In the genomic region with DNA sequence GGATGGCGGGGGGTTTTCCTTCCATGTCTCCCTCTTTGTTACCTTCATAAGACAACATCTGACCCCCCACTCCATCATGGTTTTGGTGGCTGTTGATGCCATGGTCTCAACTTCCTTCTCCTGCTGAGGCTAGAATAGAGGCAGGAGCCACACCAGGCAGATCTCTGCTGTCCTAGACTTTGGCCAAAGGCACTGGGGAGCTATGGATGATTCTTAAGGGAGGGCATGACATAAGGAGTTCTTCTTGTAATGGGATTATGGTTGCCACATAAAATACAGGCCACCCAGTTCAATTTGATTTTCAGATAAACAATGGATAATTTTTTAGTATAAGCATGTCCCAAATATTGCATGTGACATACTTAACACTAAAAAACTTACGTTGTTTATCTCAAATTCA, we compare ENCODE assay signal across 20 cellular contexts.
"Had no signal": no experiment of that assay in that cellular context is flagged by ENCODE, and none has a peak within 500 bp of the region (broad histone marks: within the 10 kb centered on the region; RNA-seq: fewer than 3 reads in every experiment).

No MANE protein-coding gene starts in this region.

- H3K27ac Mint-ChIP-seq: activated B cell treated with CpG ODN at 0.5 μM for 24 hours; activated CD4-positive, alpha-beta memory T cell treated with anti-CD3 and anti-CD28 coated beads, Interleukin-2, amount 10 ng/mL, durations not matched to agents 7 days and 5 days; activated naive CD4-positive, alpha-beta T cell treated with anti-CD3 and anti-CD28 coated beads, Interleukin-2, amount 10 ng/mL, durations not matched to agents 7 days and 5 days; activated T-cell treated with anti-CD3 and anti-CD28 coated beads, Interleukin-2, amount 50 U/mL, for 24 hours; natural killer cell treated with Interleukin-12 subunit alpha and Interleukin-12 subunit beta and Interleukin-15 and Interleukin-18, amount 100 ng/mL, for 72 hours had no signal

- H3K36me3 Mint-ChIP-seq: natural killer cell treated with Interleukin-12 subunit alpha and Interleukin-12 subunit beta and Interleukin-15 and Interleukin-18, amount 100 ng/mL, for 72 hours had no signal

- H3K36me3 ChIP-seq: esophagus squamous epithelium, tibial nerve, uterus had no signal

- H3K27ac ChIP-seq: esophagus squamous epithelium, tibial nerve, uterus had no signal

- H3K27me3 ChIP-seq: tibial nerve, uterus had no signal

- H3K4me3 Mint-ChIP-seq: activated B cell treated with CpG ODN at 0.5 μM for 24 hours; activated CD4-positive, alpha-beta memory T cell treated with anti-CD3 and anti-CD28 coated beads, Interleukin-2, amount 10 ng/mL, durations not matched to agents 7 days and 5 days; activated naive CD4-positive, alpha-beta T cell treated with anti-CD3 and anti-CD28 coated beads, Interleukin-2, amount 10 ng/mL, durations not matched to agents 7 days and 5 days; activated T-cell treated with anti-CD3 and anti-CD28 coated beads, Interleukin-2, amount 50 U/mL, for 24 hours; dendritic cell treated with granulocyte-macrophage colony-stimulating factor and Interleukin-4, amounts not matched to agents 40 ng/mL and 50 ng/mL, for 4 days; natural killer cell treated with Interleukin-12 subunit alpha and Interleukin-12 subunit beta and Interleukin-15 and Interleukin-18, amount 100 ng/mL, for 72 hours had no signal

- DNase-seq: activated B cell treated with CpG ODN at 0.5 μM for 24 hours; activated CD4-positive, alpha-beta memory T cell treated with anti-CD3 and anti-CD28 coated beads, Interleukin-2, amount 10 ng/mL, durations not matched to agents 7 days and 5 days; activated CD4-positive, alpha-beta T cell treated with anti-CD3 and anti-CD28 coated beads for 48 hours; activated naive CD4-positive, alpha-beta T cell treated with anti-CD3 and anti-CD28 coated beads, Interleukin-2, amount 10 ng/mL, durations not matched to agents 7 days and 5 days; activated T-cell treated with anti-CD3 and anti-CD28 coated beads, Interleukin-2, amount 50 U/mL, for 24 hours; cerebellar nuclear complex; effector memory CD4-positive, alpha-beta T cell; esophagus squamous epithelium; nucleus accumbens; retina; stimulated activated CD4-positive, alpha-beta T cell treated with anti-CD3 and anti-CD28 coated beads, Interleukin-12 subunit alpha, Interleukin-12 subunit beta, amount 100 ng/mL, for 4 hours; stimulated activated CD4-positive, alpha-beta T cell treated with anti-CD3 and anti-CD28 coated beads, Interleukin-1b, Interleukin-23, amount 100 ng/mL, for 48 hours; stimulated activated naive CD8-positive, alpha-beta T cell treated with anti-CD3 and anti-CD28 coated beads, Interleukin-15, Interleukin-2, amounts not matched to agents 100 U/mL and 50 U/mL, for 24 hours; substantia nigra; T-helper 1 cell; T-helper 9 cell; uterus had no signal

- ATAC-seq: natural killer cell treated with Interleukin-12 subunit alpha and Interleukin-12 subunit beta and Interleukin-15 and Interleukin-18, amount 100 ng/mL, for 72 hours; stimulated activated naive CD8-positive, alpha-beta T cell treated with anti-CD3 and anti-CD28 coated beads, Interleukin-15, Interleukin-2, amounts not matched to agents 100 U/mL and 50 U/mL, for 24 hours had no signal

- H3K9me3 ChIP-seq: esophagus squamous epithelium, uterus had no signal

- H3K4me3 ChIP-seq: esophagus squamous epithelium, tibial nerve, uterus had no signal

- H3K27me3 Mint-ChIP-seq: activated CD4-positive, alpha-beta memory T cell treated with anti-CD3 and anti-CD28 coated beads, Interleukin-2, amount 10 ng/mL, durations not matched to agents 7 days and 5 days; activated T-cell treated with anti-CD3 and anti-CD28 coated beads, Interleukin-2, amount 50 U/mL, for 24 hours; natural killer cell treated with Interleukin-12 subunit alpha and Interleukin-12 subunit beta and Interleukin-15 and Interleukin-18, amount 100 ng/mL, for 72 hours had no signal
